In the genomic region with DNA sequence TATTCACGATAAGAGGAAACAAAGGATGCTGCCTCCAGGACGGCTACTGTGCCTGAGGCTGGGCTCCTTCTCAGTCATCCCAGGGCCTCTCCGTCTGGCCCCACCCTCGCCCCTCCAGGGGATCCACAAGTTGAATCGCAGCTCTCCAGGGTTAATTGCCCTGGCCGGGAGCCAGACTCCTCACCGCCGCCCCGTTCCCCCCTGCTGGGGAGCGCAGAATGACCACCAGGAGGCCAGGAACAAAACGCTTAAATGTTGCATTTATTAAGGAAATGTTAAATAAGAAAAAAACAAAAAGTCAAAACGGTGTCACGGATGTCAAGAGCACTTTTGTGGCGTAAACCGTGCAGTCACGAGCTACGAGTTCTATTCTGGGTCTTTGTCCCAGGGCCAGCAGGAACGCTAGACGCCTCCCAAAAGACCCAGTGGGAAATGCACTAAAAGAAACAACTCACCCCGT, we compare ENCODE assay signal across 8 cellular contexts. TPM values are rescaled to one million over a fixed set of nuclear protein-coding genes. Genes with fewer than 3 reads are reported as not detected.
DNase-seq lines count a peak whose midpoint lies in the region; ATAC-seq, FAIRE-seq and TF ChIP-seq lines count a peak whose summit lies in the region.

No MANE protein-coding gene starts in this region.

- intact Hi-C loops in activated B cell treated with CpG ODN at 0.5 μM for 24 hours (cut with micrococcal nuclease), result no loop called here

- ATAC-seq in A549 (no peak), activated B cell treated with CpG ODN at 0.5 μM for 24 hours (ENCODE audit: low read depth) (no peak), HG02884 (IDR thresholded peaks at IDR 0.05; ENCODE audit: unreplicated experiment) (no peak)
- ATAC-seq in stimulated activated naive B cell treated with anti-CD40 and anti-IgM and Interleukin-4, amounts not matched to agents 10 μg/mL and 1 μg/mL and 100 μg/mL, for 72 hours (replicated peaks), result no peak

- CTCF ChIA-PET in A549 (lab: Yijun Ruan, JAX) (no interaction called here), activated B cell treated with CpG ODN at 0.5 μM for 24 hours (lab: Charles Lee) (no interaction called here)

- no peak for TF ChIP-seq RAD21 in A549 (conservative IDR thresholded peaks at IDR 0.05 in 1 of 2, IDR thresholded peaks at IDR 0.05 in 1 of 2)

- H3K4me1 Mint-ChIP-seq in activated B cell treated with CpG ODN at 0.5 μM for 24 hours, result peaks cover 22% of the 10 kb centered on the region
- H3K4me1 Mint-ChIP-seq in stimulated activated naive B cell treated with anti-CD40 and anti-IgM and Interleukin-4, amounts not matched to agents 10 μg/mL and 1 μg/mL and 100 μg/mL, for 72 hours, result peaks cover 12 to 24% of the 10 kb centered on the region in 2 donors

- H3K4me3 Mint-ChIP-seq in activated B cell treated with CpG ODN at 0.5 μM for 24 hours, result peak overlapping the region; percentile 24
- no peak overlapping the region for H3K4me3 Mint-ChIP-seq in stimulated activated naive B cell treated with anti-CD40 and anti-IgM and Interleukin-4, amounts not matched to agents 10 μg/mL and 1 μg/mL and 100 μg/mL, for 72 hours

- in situ Hi-C loops in HAP-1 (cut with MboI; ENCODE audit: low sequenced_read_pairs), result loop anchor here (25.0 kb wide), 1 partner anchor 315 kb away; no protein-coding TSS in a partner anchor

- no peak for DNase-seq in A549 (ENCODE audit: low read depth in 1 of 2, low spot score in 1 of 2)
- peak; percentile 65 to 89 for DNase-seq in HAP-1 (ENCODE audit: low spot score in 2 of 2)
- DNase-seq in activated B cell treated with CpG ODN at 0.5 μM for 24 hours, result no peak
- peak; percentile 5 for DNase-seq in kidney tubule cell (ENCODE audit: low spot score)
- DNase-seq in stimulated activated naive B cell treated with anti-CD40 and anti-IgM and Interleukin-4, amounts not matched to agents 10 μg/mL and 1 μg/mL and 100 μg/mL, for 72 hours, result no peak
- DNase-seq in activated naive CD4-positive, alpha-beta T cell treated with anti-CD3 and anti-CD28 coated beads, Interleukin-2, amount 50 U/mL, for 16 hours, result no peak
- no peak for DNase-seq in occipital lobe (lab: John Stamatoyannopoulos, UW)

- TF ChIP-seq CTCF in A549 (IDR thresholded peaks at IDR 0.05) (no peak), activated B cell treated with CpG ODN at 0.5 μM for 24 hours (IDR thresholded peaks at IDR 0.05) (no peak)

- peaks cover 13% of the 10 kb centered on the region for H3K4me1 ChIP-seq in A549
- H3K4me1 ChIP-seq in HAP-1, result peaks cover 42% of the 10 kb centered on the region

- no peaks in the 10 kb centered on the region for H3K36me3 ChIP-seq in HAP-1 (replicated peaks)

- POLR2A ChIA-PET in A549 (lab: Yijun Ruan, JAX), result no interaction called here
- POLR2A ChIA-PET in activated B cell treated with CpG ODN at 0.5 μM for 24 hours (lab: Charles Lee), result no interaction called here

- TF ChIP-seq EP300 in A549 (IDR thresholded peaks at IDR 0.05), result no peak

- peak overlapping the region; percentile 100 for H3K4me2 ChIP-seq in A549

- H3K27me3 Mint-ChIP-seq in activated B cell treated with CpG ODN at 0.5 μM for 24 hours, result peaks cover 52% of the 10 kb centered on the region
- H3K27me3 Mint-ChIP-seq in stimulated activated naive B cell treated with anti-CD40 and anti-IgM and Interleukin-4, amounts not matched to agents 10 μg/mL and 1 μg/mL and 100 μg/mL, for 72 hours, result peaks cover 48 to 63% of the 10 kb centered on the region in 2 donors

- no peak overlapping the region for H3K27ac Mint-ChIP-seq in activated B cell treated with CpG ODN at 0.5 μM for 24 hours
- H3K27ac Mint-ChIP-seq in stimulated activated naive B cell treated with anti-CD40 and anti-IgM and Interleukin-4, amounts not matched to agents 10 μg/mL and 1 μg/mL and 100 μg/mL, for 72 hours, result no peak overlapping the region

- no peaks in the 10 kb centered on the region for H3K9me3 ChIP-seq in A549
- no peaks in the 10 kb centered on the region for H3K9me3 ChIP-seq in HAP-1

- 9% methylated on average over 20 of the region's 20 CpGs for WGBS in A549 (ENCODE audit: missing lambda C conversion rate)

- H3K9me3 Mint-ChIP-seq in activated B cell treated with CpG ODN at 0.5 μM for 24 hours, result no peaks in the 10 kb centered on the region
- peaks cover 0 to 2% of the 10 kb centered on the region in 2 donors for H3K9me3 Mint-ChIP-seq in stimulated activated naive B cell treated with anti-CD40 and anti-IgM and Interleukin-4, amounts not matched to agents 10 μg/mL and 1 μg/mL and 100 μg/mL, for 72 hours

- no peaks in the 10 kb centered on the region for H3K27me3 ChIP-seq in HAP-1 (ENCODE audit: low read depth)

- H3K4me3 ChIP-seq in A549 (no peak overlapping the region), HAP-1 (peak overlapping the region; percentile 34)

- H3K27ac ChIP-seq in A549, result no peak overlapping the region

- H3K36me3 Mint-ChIP-seq in activated B cell treated with CpG ODN at 0.5 μM for 24 hours (ENCODE audit: low read depth), result no peaks in the 10 kb centered on the region
- peaks cover 1 to 3% of the 10 kb centered on the region in 2 donors for H3K36me3 Mint-ChIP-seq in stimulated activated naive B cell treated with anti-CD40 and anti-IgM and Interleukin-4, amounts not matched to agents 10 μg/mL and 1 μg/mL and 100 μg/mL, for 72 hours

- TF ChIP-seq POLR2A in A549 (IDR thresholded peaks at IDR 0.05; ENCODE audit: low read length), result no peak

- no peak for FAIRE-seq in A549 (lab: Jason Lieb, UNC)

TF ChIP-seq in A549, 52 proteins besides CTCF, POLR2A, EP300 and RAD21:
- TF ChIP-seq MAZ (IDR thresholded peaks at IDR 0.05; ENCODE audit: borderline replicate concordance, low read depth, low read length), result no peak
- TF ChIP-seq SMC3 (IDR thresholded peaks at IDR 0.05), result no peak

RNA-seq across cellular contexts. Expression of a gene that starts 1.4 kb away (rescaled TPM):
- polyA plus RNA-seq in A549 (2011; rRNA removed) (not detected in 2 replicates), A549 (2017; fragmentation: RNase III; extraction: RNeasy Plus Mini Kit Qiagen cat#74134 plus additional on column Dnase treatment) (not detected in 3 replicates)
- polyA plus RNA-seq in A549 (2012; cell fraction: cytosol; rRNA removed), result 0.03 and 0.06 TPM in 2 replicates
- 0.10 and 0.12 TPM in 2 replicates for polyA plus RNA-seq in A549 (2012; cell fraction: nucleus; rRNA removed)
- polyA minus RNA-seq in A549 (2011; rRNA and poly(A)+ RNA removed), result not detected in 2 replicates
- total RNA-seq in activated B cell treated with CpG ODN at 0.5 μM for 24 hours (not detected in 2 replicates), occipital lobe (95.9 TPM)

Comparison
In these comparisons a context has a peak if more than half of its experiments do, and no peak if none do; other contexts are left out.
1. DNase-seq: peak in HAP-1 (2 of 2) and kidney tubule cell (single experiment); none in A549 (0 of 2), activated B cell treated with CpG ODN at 0.5 μM for 24 hours (single experiment), stimulated activated naive B cell treated with anti-CD40 and anti-IgM and Interleukin-4, amounts not matched to agents 10 μg/mL and 1 μg/mL and 100 μg/mL, for 72 hours (single experiment), activated naive CD4-positive, alpha-beta T cell treated with anti-CD3 and anti-CD28 coated beads, Interleukin-2, amount 50 U/mL, for 16 hours (single experiment) and occipital lobe (single experiment).
2. RNA of a gene that starts 1.4 kb away (total RNA-seq): 95.9 TPM in occipital lobe (single experiment); not detected in activated B cell treated with CpG ODN at 0.5 μM for 24 hours; every median in the first group is over 10 times any median in the second.